ENCODE assay signal across 1 cellular context in the genomic region with DNA sequence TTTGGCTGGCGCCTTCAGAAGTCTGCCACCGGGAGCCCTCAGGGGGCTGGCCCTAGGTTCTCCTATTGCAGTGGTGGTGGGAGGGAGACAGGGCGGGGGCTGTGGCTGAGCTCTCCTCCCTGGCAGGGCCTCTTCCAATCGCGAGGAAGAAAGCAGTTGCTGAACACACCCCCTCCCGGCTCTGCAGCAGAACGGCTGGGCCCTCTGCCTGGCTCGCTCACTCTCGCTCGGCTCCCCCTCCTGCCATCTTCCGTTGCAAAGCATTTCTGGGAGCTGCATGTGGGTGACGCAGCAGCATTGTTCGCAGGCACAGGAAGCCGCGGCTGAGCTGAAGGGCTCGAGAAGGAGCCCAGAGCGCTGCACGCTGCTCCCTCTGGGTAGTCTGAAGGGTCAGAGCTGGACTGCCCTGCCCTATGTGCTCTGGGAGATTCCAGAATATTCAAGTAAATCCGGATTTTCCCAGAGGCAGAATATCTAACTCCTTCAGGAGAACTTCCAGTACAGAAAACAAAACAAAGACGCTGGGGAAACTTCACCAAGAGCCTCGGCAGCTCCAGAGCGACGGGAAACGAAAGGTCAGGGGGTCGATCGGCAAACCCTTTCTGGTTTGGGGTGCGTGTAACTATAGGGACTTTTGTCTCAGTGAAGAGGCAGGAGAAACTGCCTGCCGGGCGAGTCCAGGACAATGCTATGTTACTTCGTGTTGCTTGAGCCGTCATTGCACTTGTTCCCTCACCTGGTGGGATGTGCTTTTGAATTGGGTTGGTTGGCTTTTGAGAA.
TF ChIP-seq lines count a peak whose summit lies in the region.

No MANE protein-coding gene starts in this region.

TF ChIP-seq in WTC11, 78 proteins besides CTCF, POLR2A, EP300 and RAD21 (continued from another document and continues in another):
- TF ChIP-seq, protein P1, sequence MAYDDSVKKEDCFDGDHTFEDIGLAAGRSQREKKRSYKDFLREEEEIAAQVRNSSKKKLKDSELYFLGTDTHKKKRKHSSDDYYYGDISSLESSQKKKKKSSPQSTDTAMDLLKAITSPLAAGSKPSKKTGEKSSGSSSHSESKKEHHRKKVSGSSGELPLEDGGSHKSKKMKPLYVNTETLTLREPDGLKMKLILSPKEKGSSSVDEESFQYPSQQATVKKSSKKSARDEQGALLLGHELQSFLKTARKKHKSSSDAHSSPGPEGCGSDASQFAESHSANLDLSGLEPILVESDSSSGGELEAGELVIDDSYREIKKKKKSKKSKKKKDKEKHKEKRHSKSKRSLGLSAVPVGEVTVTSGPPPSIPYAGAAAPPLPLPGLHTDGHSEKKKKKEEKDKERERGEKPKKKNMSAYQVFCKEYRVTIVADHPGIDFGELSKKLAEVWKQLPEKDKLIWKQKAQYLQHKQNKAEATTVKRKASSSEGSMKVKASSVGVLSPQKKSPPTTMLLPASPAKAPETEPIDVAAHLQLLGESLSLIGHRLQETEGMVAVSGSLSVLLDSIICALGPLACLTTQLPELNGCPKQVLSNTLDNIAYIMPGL (CRISPR knock-in tag; IDR thresholded peaks at IDR 0.05), result peak; percentile 71; the same call in 1 of the 2 replicates
- TF ChIP-seq GRHL2 (CRISPR knock-in tag; IDR thresholded peaks at IDR 0.05; ENCODE audit: insufficient replicate concordance, severe bottlenecking), result no peak
- no peak for TF ChIP-seq ZNF423 (CRISPR knock-in tag; IDR thresholded peaks at IDR 0.05)
- TF ChIP-seq, protein P2, sequence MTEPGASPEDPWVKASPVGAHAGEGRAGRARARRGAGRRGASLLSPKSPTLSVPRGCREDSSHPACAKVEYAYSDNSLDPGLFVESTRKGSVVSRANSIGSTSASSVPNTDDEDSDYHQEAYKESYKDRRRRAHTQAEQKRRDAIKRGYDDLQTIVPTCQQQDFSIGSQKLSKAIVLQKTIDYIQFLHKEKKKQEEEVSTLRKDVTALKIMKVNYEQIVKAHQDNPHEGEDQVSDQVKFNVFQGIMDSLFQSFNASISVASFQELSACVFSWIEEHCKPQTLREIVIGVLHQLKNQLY (CRISPR knock-in tag; IDR thresholded peaks at IDR 0.05), result no peak
- TF ChIP-seq, protein P3, sequence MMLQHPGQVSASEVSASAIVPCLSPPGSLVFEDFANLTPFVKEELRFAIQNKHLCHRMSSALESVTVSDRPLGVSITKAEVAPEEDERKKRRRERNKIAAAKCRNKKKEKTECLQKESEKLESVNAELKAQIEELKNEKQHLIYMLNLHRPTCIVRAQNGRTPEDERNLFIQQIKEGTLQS (CRISPR knock-in tag; conservative IDR thresholded peaks at IDR 0.05), result no peak
- TF ChIP-seq, protein P4, sequence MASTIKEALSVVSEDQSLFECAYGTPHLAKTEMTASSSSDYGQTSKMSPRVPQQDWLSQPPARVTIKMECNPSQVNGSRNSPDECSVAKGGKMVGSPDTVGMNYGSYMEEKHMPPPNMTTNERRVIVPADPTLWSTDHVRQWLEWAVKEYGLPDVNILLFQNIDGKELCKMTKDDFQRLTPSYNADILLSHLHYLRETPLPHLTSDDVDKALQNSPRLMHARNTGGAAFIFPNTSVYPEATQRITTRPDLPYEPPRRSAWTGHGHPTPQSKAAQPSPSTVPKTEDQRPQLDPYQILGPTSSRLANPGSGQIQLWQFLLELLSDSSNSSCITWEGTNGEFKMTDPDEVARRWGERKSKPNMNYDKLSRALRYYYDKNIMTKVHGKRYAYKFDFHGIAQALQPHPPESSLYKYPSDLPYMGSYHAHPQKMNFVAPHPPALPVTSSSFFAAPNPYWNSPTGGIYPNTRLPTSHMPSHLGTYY (CRISPR knock-in tag; IDR thresholded peaks at IDR 0.05), result no peak
- TF ChIP-seq HMGA2 (CRISPR knock-in tag; IDR thresholded peaks at IDR 0.05), result no peak
- no peak for TF ChIP-seq JUN (CRISPR knock-in tag; IDR thresholded peaks at IDR 0.05)
- no peak for TF ChIP-seq CBFB (CRISPR knock-in tag; IDR thresholded peaks at IDR 0.05; ENCODE audit: low read depth)
- no peak for TF ChIP-seq TCF7 (CRISPR knock-in tag; IDR thresholded peaks at IDR 0.05; ENCODE audit: low read depth)
- TF ChIP-seq RORB (CRISPR knock-in tag; IDR thresholded peaks at IDR 0.05), result no peak
- TF ChIP-seq, protein P5, sequence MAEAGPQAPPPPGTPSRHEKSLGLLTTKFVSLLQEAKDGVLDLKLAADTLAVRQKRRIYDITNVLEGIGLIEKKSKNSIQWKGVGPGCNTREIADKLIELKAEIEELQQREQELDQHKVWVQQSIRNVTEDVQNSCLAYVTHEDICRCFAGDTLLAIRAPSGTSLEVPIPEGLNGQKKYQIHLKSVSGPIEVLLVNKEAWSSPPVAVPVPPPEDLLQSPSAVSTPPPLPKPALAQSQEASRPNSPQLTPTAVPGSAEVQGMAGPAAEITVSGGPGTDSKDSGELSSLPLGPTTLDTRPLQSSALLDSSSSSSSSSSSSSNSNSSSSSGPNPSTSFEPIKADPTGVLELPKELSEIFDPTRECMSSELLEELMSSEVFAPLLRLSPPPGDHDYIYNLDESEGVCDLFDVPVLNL (CRISPR knock-in tag; IDR thresholded peaks at IDR 0.05; ENCODE audit: borderline replicate concordance, low read depth), result no peak
- no peak for TF ChIP-seq PRRX2 (CRISPR knock-in tag; IDR thresholded peaks at IDR 0.05)
- TF ChIP-seq FOXK1 (CRISPR knock-in tag; IDR thresholded peaks at IDR 0.05), result peak; percentile 87
- TF ChIP-seq, protein P6, sequence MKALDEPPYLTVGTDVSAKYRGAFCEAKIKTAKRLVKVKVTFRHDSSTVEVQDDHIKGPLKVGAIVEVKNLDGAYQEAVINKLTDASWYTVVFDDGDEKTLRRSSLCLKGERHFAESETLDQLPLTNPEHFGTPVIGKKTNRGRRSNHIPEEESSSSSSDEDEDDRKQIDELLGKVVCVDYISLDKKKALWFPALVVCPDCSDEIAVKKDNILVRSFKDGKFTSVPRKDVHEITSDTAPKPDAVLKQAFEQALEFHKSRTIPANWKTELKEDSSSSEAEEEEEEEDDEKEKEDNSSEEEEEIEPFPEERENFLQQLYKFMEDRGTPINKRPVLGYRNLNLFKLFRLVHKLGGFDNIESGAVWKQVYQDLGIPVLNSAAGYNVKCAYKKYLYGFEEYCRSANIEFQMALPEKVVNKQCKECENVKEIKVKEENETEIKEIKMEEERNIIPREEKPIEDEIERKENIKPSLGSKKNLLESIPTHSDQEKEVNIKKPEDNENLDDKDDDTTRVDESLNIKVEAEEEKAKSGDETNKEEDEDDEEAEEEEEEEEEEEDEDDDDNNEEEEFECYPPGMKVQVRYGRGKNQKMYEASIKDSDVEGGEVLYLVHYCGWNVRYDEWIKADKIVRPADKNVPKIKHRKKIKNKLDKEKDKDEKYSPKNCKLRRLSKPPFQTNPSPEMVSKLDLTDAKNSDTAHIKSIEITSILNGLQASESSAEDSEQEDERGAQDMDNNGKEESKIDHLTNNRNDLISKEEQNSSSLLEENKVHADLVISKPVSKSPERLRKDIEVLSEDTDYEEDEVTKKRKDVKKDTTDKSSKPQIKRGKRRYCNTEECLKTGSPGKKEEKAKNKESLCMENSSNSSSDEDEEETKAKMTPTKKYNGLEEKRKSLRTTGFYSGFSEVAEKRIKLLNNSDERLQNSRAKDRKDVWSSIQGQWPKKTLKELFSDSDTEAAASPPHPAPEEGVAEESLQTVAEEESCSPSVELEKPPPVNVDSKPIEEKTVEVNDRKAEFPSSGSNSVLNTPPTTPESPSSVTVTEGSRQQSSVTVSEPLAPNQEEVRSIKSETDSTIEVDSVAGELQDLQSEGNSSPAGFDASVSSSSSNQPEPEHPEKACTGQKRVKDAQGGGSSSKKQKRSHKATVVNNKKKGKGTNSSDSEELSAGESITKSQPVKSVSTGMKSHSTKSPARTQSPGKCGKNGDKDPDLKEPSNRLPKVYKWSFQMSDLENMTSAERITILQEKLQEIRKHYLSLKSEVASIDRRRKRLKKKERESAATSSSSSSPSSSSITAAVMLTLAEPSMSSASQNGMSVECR (CRISPR knock-in tag; IDR thresholded peaks at IDR 0.05; ENCODE audit: borderline replicate concordance), result peak; percentile 73; the same call in 1 of the 2 replicates
- TF ChIP-seq, protein P7, sequence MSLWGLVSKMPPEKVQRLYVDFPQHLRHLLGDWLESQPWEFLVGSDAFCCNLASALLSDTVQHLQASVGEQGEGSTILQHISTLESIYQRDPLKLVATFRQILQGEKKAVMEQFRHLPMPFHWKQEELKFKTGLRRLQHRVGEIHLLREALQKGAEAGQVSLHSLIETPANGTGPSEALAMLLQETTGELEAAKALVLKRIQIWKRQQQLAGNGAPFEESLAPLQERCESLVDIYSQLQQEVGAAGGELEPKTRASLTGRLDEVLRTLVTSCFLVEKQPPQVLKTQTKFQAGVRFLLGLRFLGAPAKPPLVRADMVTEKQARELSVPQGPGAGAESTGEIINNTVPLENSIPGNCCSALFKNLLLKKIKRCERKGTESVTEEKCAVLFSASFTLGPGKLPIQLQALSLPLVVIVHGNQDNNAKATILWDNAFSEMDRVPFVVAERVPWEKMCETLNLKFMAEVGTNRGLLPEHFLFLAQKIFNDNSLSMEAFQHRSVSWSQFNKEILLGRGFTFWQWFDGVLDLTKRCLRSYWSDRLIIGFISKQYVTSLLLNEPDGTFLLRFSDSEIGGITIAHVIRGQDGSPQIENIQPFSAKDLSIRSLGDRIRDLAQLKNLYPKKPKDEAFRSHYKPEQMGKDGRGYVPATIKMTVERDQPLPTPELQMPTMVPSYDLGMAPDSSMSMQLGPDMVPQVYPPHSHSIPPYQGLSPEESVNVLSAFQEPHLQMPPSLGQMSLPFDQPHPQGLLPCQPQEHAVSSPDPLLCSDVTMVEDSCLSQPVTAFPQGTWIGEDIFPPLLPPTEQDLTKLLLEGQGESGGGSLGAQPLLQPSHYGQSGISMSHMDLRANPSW (CRISPR knock-in tag; conservative IDR thresholded peaks at IDR 0.05; ENCODE audit: low read depth), result no peak
- no peak for TF ChIP-seq ATF1 (CRISPR knock-in tag; IDR thresholded peaks at IDR 0.05)
- TF ChIP-seq, protein P8, sequence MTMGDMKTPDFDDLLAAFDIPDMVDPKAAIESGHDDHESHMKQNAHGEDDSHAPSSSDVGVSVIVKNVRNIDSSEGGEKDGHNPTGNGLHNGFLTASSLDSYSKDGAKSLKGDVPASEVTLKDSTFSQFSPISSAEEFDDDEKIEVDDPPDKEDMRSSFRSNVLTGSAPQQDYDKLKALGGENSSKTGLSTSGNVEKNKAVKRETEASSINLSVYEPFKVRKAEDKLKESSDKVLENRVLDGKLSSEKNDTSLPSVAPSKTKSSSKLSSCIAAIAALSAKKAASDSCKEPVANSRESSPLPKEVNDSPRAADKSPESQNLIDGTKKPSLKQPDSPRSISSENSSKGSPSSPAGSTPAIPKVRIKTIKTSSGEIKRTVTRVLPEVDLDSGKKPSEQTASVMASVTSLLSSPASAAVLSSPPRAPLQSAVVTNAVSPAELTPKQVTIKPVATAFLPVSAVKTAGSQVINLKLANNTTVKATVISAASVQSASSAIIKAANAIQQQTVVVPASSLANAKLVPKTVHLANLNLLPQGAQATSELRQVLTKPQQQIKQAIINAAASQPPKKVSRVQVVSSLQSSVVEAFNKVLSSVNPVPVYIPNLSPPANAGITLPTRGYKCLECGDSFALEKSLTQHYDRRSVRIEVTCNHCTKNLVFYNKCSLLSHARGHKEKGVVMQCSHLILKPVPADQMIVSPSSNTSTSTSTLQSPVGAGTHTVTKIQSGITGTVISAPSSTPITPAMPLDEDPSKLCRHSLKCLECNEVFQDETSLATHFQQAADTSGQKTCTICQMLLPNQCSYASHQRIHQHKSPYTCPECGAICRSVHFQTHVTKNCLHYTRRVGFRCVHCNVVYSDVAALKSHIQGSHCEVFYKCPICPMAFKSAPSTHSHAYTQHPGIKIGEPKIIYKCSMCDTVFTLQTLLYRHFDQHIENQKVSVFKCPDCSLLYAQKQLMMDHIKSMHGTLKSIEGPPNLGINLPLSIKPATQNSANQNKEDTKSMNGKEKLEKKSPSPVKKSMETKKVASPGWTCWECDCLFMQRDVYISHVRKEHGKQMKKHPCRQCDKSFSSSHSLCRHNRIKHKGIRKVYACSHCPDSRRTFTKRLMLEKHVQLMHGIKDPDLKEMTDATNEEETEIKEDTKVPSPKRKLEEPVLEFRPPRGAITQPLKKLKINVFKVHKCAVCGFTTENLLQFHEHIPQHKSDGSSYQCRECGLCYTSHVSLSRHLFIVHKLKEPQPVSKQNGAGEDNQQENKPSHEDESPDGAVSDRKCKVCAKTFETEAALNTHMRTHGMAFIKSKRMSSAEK (CRISPR knock-in tag; IDR thresholded peaks at IDR 0.05; ENCODE audit: borderline replicate concordance), result no peak
- no peak for TF ChIP-seq EMX1 (CRISPR knock-in tag; IDR thresholded peaks at IDR 0.05)
- TF ChIP-seq NR3C1 (CRISPR knock-in tag; conservative IDR thresholded peaks at IDR 0.05; ENCODE audit: low read depth), result no peak
- TF ChIP-seq, protein P9, sequence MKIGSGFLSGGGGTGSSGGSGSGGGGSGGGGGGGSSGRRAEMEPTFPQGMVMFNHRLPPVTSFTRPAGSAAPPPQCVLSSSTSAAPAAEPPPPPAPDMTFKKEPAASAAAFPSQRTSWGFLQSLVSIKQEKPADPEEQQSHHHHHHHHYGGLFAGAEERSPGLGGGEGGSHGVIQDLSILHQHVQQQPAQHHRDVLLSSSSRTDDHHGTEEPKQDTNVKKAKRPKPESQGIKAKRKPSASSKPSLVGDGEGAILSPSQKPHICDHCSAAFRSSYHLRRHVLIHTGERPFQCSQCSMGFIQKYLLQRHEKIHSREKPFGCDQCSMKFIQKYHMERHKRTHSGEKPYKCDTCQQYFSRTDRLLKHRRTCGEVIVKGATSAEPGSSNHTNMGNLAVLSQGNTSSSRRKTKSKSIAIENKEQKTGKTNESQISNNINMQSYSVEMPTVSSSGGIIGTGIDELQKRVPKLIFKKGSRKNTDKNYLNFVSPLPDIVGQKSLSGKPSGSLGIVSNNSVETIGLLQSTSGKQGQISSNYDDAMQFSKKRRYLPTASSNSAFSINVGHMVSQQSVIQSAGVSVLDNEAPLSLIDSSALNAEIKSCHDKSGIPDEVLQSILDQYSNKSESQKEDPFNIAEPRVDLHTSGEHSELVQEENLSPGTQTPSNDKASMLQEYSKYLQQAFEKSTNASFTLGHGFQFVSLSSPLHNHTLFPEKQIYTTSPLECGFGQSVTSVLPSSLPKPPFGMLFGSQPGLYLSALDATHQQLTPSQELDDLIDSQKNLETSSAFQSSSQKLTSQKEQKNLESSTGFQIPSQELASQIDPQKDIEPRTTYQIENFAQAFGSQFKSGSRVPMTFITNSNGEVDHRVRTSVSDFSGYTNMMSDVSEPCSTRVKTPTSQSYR (CRISPR knock-in tag; IDR thresholded peaks at IDR 0.05), result no peak
- TF ChIP-seq, protein P10, sequence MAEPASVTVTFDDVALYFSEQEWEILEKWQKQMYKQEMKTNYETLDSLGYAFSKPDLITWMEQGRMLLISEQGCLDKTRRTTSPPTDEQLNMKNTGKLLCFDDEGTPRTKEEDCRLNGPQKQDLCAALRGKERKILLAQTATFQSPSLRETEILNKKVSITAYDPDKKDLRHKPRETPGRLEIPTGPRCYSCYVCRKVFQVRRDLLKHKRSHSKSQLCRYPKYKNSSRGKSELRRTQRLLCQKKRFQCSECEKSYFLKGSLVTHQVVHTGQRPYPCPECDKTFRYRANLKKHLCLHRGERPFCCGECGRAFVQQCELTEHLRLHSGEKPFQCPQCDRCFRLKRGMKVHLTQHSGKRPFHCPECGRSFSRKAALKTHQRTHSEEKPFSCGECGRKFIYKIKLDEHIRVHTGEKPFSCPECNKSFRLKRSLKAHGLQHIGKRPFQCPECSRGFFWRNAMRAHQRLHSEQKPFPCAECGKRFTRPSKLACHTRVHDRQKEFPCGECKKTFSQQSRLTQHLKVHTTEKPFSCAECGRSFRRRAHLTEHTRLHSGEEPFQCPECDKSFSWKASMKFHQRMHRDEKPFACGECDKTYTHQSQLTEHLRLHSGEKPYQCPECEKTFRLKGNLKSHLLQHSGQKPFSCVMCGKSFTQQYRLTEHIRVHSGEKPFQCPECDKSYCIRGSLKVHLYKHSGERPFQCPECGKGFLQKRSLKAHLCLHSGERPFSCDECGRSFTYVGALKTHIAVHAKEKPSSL (CRISPR knock-in tag; conservative IDR thresholded peaks at IDR 0.05), result no peak
- no peak for TF ChIP-seq ZBTB21 (CRISPR knock-in tag; IDR thresholded peaks at IDR 0.05; ENCODE audit: borderline replicate concordance)
- TF ChIP-seq TEAD4 (CRISPR knock-in tag; IDR thresholded peaks at IDR 0.05), result no peak
